16 cellular contexts compared by ENCODE assay signal in the genomic region with DNA sequence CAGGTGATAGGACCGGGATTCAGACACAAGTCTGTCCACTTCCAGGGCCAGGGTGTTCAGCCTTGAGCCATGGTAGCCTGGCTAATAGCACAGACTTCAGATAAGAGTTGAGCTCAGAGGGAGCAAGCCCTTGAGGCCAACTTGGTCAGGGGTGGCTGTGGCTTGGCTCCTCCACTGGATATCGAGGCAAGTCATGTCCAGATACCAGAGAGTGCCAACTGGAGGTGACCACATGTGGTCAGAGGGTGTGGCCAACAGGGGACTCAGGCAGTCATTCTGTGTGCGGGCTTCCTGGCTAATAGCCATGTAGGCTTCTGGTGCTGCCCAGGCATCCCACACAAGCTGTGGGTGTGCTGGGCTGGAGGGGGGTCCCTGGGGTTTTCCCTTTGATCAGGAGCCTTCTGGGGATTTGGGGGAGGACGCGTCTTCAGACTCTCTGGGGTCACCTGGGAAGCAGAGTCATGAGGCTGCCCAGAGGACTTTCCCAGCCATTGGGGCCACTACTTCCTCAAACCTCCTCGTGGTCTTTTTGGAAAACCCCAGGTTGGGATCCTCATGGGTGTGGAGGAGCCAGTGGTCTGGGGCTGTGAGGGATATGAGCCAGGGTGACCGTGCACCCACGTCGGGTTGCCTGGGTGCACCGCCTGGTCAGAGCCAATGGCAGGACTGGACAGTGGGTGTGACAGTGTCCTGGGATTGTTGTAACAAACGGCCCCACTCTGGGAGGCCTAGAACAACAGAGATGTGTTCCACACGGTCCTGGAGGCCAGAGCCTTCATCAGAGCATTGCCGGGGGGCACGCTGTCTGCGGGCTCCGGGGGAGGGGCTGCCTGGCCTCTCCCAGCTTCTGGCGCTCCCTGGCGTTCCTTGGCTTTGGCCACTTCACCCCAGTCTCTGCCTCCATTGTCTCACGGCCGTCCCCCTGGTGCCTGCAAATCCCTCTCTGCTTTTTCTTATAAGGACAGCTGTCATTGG.
"Had no signal": no experiment of that assay in that cellular context is flagged by ENCODE, and none has a peak within 500 bp of the region (broad histone marks: within the 10 kb centered on the region; RNA-seq: fewer than 3 reads in every experiment).

No MANE protein-coding gene starts in this region.

- H3K27me3 Mint-ChIP-seq: activated naive CD8-positive, alpha-beta T cell had no signal

- H3K4me3 Mint-ChIP-seq: activated CD4-positive, alpha-beta T cell treated with anti-CD3 and anti-CD28 coated beads, Interleukin-2, amount 10 ng/mL, durations not matched to agents 7 days and 5 days; activated naive CD8-positive, alpha-beta T cell; activated T-cell treated with anti-CD3 and anti-CD28 coated beads, Interleukin-2, amount 50 U/mL, for 24 hours; T-cell; WTC11 had no signal

- H3K27me3 ChIP-seq: uterus had no signal

- H3K9me3 Mint-ChIP-seq: T-cell, WTC11 had no signal

- H3K27ac ChIP-seq: dorsolateral prefrontal cortex, stomach, thoracic aorta, uterus had no signal

- DNase-seq: activated CD4-positive, alpha-beta T cell treated with anti-CD3 and anti-CD28 coated beads, Interleukin-2, amount 10 ng/mL, durations not matched to agents 7 days and 5 days; activated effector memory CD4-positive, alpha-beta T cell treated with Interleukin-2 at 50 U/mL for 16 hours; activated T-cell treated with anti-CD3 and anti-CD28 coated beads, Interleukin-2, amount 50 U/mL, for 24 hours; amygdala; cerebellar nuclear complex; left colon; mammary epithelial cell; stimulated activated CD4-positive, alpha-beta T cell treated with anti-CD3 and anti-CD28 coated beads, Interleukin-2, amount 100 ng/mL, for 48 hours; stomach; T-cell; uterus had no signal

- H3K36me3 Mint-ChIP-seq: activated naive CD8-positive, alpha-beta T cell; T-cell; WTC11 had no signal

- H3K4me3 ChIP-seq: dorsolateral prefrontal cortex, stomach, thoracic aorta, uterus had no signal

- H3K36me3 ChIP-seq: stomach, thoracic aorta, uterus had no signal

- H3K4me1 ChIP-seq: uterus had no signal

- ATAC-seq: esophagus mucosa, left colon, T-cell had no signal

- H3K27ac Mint-ChIP-seq: activated CD4-positive, alpha-beta T cell treated with anti-CD3 and anti-CD28 coated beads, Interleukin-2, amount 10 ng/mL, durations not matched to agents 7 days and 5 days; activated naive CD8-positive, alpha-beta T cell; activated T-cell treated with anti-CD3 and anti-CD28 coated beads, Interleukin-2, amount 50 U/mL, for 24 hours; T-cell; WTC11 had no signal

- H3K9me3 ChIP-seq: stomach, thoracic aorta, uterus had no signal
